ENCODE assay signal across 29 cellular contexts in the genomic region with DNA sequence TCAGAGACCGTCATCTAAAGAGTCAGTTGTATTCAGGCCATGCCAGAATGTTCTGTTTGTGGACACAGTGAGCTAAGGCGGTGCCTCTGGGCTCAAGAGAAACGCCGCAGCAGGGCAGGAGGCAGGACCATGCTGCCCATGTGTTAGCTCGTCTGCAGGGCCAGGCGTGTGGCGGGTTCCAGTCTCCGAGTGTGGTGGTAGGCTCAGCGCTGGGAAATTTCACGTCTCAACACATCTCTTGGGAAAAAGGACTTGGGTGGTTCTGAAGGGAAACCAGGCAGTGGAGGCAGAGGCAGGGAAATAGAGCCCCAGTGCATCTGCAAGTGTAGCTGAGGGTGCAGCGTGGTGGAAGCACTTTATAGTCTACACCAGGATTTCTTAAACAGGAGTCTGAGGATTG. TPM values are rescaled to one million over a fixed set of nuclear protein-coding genes. Genes with fewer than 3 reads are reported as not detected.
A peak's percentile ranks its signal among the peaks of the same experiment; 100 is the strongest.
DNase-seq lines count a peak whose midpoint lies in the region; ATAC-seq and TF ChIP-seq lines count a peak whose summit lies in the region.
"Had no signal": no experiment of that assay in that cellular context is flagged by ENCODE, and none has a peak within 500 bp of the region (broad histone marks: within the 10 kb centered on the region; RNA-seq: fewer than 3 reads in every experiment).

No MANE protein-coding gene starts in this region.

- no peak overlapping the region for H3K27ac ChIP-seq in GM23338 (ENCODE audit: low read depth)
- H3K27ac ChIP-seq: 22Rv1, esophagus muscularis mucosa, left lung, psoas muscle, upper lobe of left lung had no signal

- H3K9me2 ChIP-seq in GM23338 (ENCODE audit: insufficient read depth) = no peaks in the 10 kb centered on the region

- H3K27me3 Mint-ChIP-seq in GM23338 (ENCODE audit: insufficient read depth, low read depth, poor library complexity) = peaks cover 5% of the 10 kb centered on the region
- no peaks in the 10 kb centered on the region for H3K27me3 Mint-ChIP-seq in activated naive CD8-positive, alpha-beta T cell treated with anti-CD3 and anti-CD28 coated beads, Interleukin-2, amount 50 U/mL, for 24 hours
- H3K27me3 Mint-ChIP-seq in natural killer cell treated with Interleukin-12 subunit alpha and Interleukin-12 subunit beta and Interleukin-15 and Interleukin-18, amount 100 ng/mL, for 72 hours = no peaks in the 10 kb centered on the region
- H3K27me3 Mint-ChIP-seq: dendritic cell treated with granulocyte-macrophage colony-stimulating factor and Interleukin-4, amounts not matched to agents 40 ng/mL and 50 ng/mL, for 4 days had no signal

- H3K4me3 ChIP-seq in GM23338 = no peak overlapping the region
- H3K4me3 ChIP-seq: esophagus muscularis mucosa, left lung, psoas muscle, upper lobe of left lung had no signal

- H3K79me2 ChIP-seq in GM23338 (replicated peaks; ENCODE audit: insufficient read depth) = no peaks in the 10 kb centered on the region

- no peaks in the 10 kb centered on the region for H3F3A ChIP-seq in GM23338 (replicated peaks; ENCODE audit: low read depth)

- peak overlapping the region; percentile 56; the same call in 1 of the 2 replicates for H2AFZ ChIP-seq in GM23338

- peaks cover 23% of the 10 kb centered on the region; the same call in 2 of the 3 replicates for H3K4me1 Mint-ChIP-seq in GM23338
- peaks cover 99% of the 10 kb centered on the region for H3K4me1 Mint-ChIP-seq in activated naive CD8-positive, alpha-beta T cell treated with anti-CD3 and anti-CD28 coated beads, Interleukin-2, amount 50 U/mL, for 24 hours
- H3K4me1 Mint-ChIP-seq in natural killer cell treated with Interleukin-12 subunit alpha and Interleukin-12 subunit beta and Interleukin-15 and Interleukin-18, amount 100 ng/mL, for 72 hours (ENCODE audit: low read depth in 2 of 2) = peaks cover 66% of the 10 kb centered on the region in 2 donors

- H3K36me3 ChIP-seq in GM23338 (ENCODE audit: insufficient read depth) = no peaks in the 10 kb centered on the region; the same call in 1 of the 2 replicates
- H3K36me3 ChIP-seq: esophagus muscularis mucosa, left lung, upper lobe of left lung had no signal

- ATAC-seq in GM23338 (no peak), GM21423 (IDR thresholded peaks at IDR 0.05; ENCODE audit: unreplicated experiment) (no peak), HG03521 (IDR thresholded peaks at IDR 0.05; ENCODE audit: unreplicated experiment) (no peak), GM21786 (IDR thresholded peaks at IDR 0.05; ENCODE audit: unreplicated experiment) (no peak)
- ATAC-seq in activated naive CD8-positive, alpha-beta T cell treated with anti-CD3 and anti-CD28 coated beads, Interleukin-2, amount 50 U/mL, for 24 hours = no peak
- no peak for ATAC-seq in natural killer cell treated with Interleukin-12 subunit alpha and Interleukin-12 subunit beta and Interleukin-15 and Interleukin-18, amount 100 ng/mL, for 72 hours
- ATAC-seq: left lung, psoas muscle, WTC11 had no signal

- 0 out of 2 replicates have a peak, but pooled peaks cover 5% of the 10 kb centered on the region for H3K4me1 ChIP-seq in GM23338 (ENCODE audit: insufficient read depth)
- H3K4me1 ChIP-seq: psoas muscle had no signal

- no peak overlapping the region for H3K4me2 ChIP-seq in GM23338

- no peaks in the 10 kb centered on the region for H3K27me3 ChIP-seq in GM23338 (ENCODE audit: insufficient read depth)
- H3K27me3 ChIP-seq: upper lobe of left lung had no signal

- H3K4me3 Mint-ChIP-seq in GM23338 = no peak overlapping the region
- H3K4me3 Mint-ChIP-seq in activated naive CD8-positive, alpha-beta T cell treated with anti-CD3 and anti-CD28 coated beads, Interleukin-2, amount 50 U/mL, for 24 hours = no peak overlapping the region
- no peak overlapping the region for H3K4me3 Mint-ChIP-seq in natural killer cell treated with Interleukin-12 subunit alpha and Interleukin-12 subunit beta and Interleukin-15 and Interleukin-18, amount 100 ng/mL, for 72 hours
- H3K4me3 Mint-ChIP-seq: dendritic cell treated with granulocyte-macrophage colony-stimulating factor and Interleukin-4, amounts not matched to agents 40 ng/mL and 50 ng/mL, for 4 days; WTC11 had no signal

- H3K36me3 Mint-ChIP-seq in GM23338 (ENCODE audit: low read depth) = no peaks in the 10 kb centered on the region
- no peaks in the 10 kb centered on the region for H3K36me3 Mint-ChIP-seq in activated naive CD8-positive, alpha-beta T cell treated with anti-CD3 and anti-CD28 coated beads, Interleukin-2, amount 50 U/mL, for 24 hours (ENCODE audit: low read depth)
- H3K36me3 Mint-ChIP-seq in natural killer cell treated with Interleukin-12 subunit alpha and Interleukin-12 subunit beta and Interleukin-15 and Interleukin-18, amount 100 ng/mL, for 72 hours = no peaks in the 10 kb centered on the region
- H3K36me3 Mint-ChIP-seq: WTC11 had no signal

- DNase-seq in DMS153 treated with DMSO at 0.1 percent for 48 hours (lab: John Stamatoyannopoulos, UW; ENCODE audit: unreplicated experiment) (peak; percentile 5), DMS153 (lab: John Stamatoyannopoulos, UW) (no peak), GM23338 (ENCODE audit: low spot score) (no peak)
- DNase-seq in activated naive CD8-positive, alpha-beta T cell treated with anti-CD3 and anti-CD28 coated beads, Interleukin-2, amount 50 U/mL, for 24 hours = no peak
- DNase-seq in natural killer cell treated with Interleukin-12 subunit alpha and Interleukin-12 subunit beta and Interleukin-15 and Interleukin-18, amount 100 ng/mL, for 72 hours (ENCODE audit: low spot score) = no peak
- DNase-seq: activated effector memory CD4-positive, alpha-beta T cell treated with Interleukin-2 at 50 U/mL for 16 hours; activated T-cell treated with anti-CD3 and anti-CD28 coated beads for 4 hours; foreskin fibroblast; islet precursor cell; KBM-7; left lung; mesendoderm; NCI-H1092 treated with DMSO at 0.1 percent for 48 hours; NCI-H1694 treated with DMSO at 0.1 percent for 48 hours; NCI-H510A treated with DMSO at 0.1 percent for 48 hours; nucleus accumbens; psoas muscle; stimulated activated CD4-positive, alpha-beta T cell treated with anti-CD3 and anti-CD28 coated beads, Interleukin-4, amount 100 ng/mL, for 24 hours; T-helper 1 cell; upper lobe of left lung had no signal

- no peaks in the 10 kb centered on the region for H3K9me3 Mint-ChIP-seq in GM23338
- no peaks in the 10 kb centered on the region for H3K9me3 Mint-ChIP-seq in activated naive CD8-positive, alpha-beta T cell treated with anti-CD3 and anti-CD28 coated beads, Interleukin-2, amount 50 U/mL, for 24 hours
- H3K9me3 Mint-ChIP-seq in natural killer cell treated with Interleukin-12 subunit alpha and Interleukin-12 subunit beta and Interleukin-15 and Interleukin-18, amount 100 ng/mL, for 72 hours = no peaks in the 10 kb centered on the region
- H3K9me3 Mint-ChIP-seq: dendritic cell treated with granulocyte-macrophage colony-stimulating factor and Interleukin-4, amounts not matched to agents 40 ng/mL and 50 ng/mL, for 4 days; WTC11 had no signal

- H4K20me1 ChIP-seq in GM23338 (replicated peaks; ENCODE audit: insufficient read depth) = no peaks in the 10 kb centered on the region

- TF ChIP-seq CTCF in GM23338 (conservative IDR thresholded peaks at IDR 0.05; ENCODE audit: low read depth in 2 of 2) = no peak

- H3K27ac Mint-ChIP-seq in GM23338 = no peak overlapping the region
- H3K27ac Mint-ChIP-seq in activated naive CD8-positive, alpha-beta T cell treated with anti-CD3 and anti-CD28 coated beads, Interleukin-2, amount 50 U/mL, for 24 hours = peak overlapping the region; percentile 11
- peak overlapping the region; percentile 45 to 92 for H3K27ac Mint-ChIP-seq in natural killer cell treated with Interleukin-12 subunit alpha and Interleukin-12 subunit beta and Interleukin-15 and Interleukin-18, amount 100 ng/mL, for 72 hours
- H3K27ac Mint-ChIP-seq: dendritic cell treated with granulocyte-macrophage colony-stimulating factor and Interleukin-4, amounts not matched to agents 40 ng/mL and 50 ng/mL, for 4 days; WTC11 had no signal

TF ChIP-seq in GM23338, 12 proteins besides CTCF, POLR2A, EP300 and RAD21 (continues in another document):
- TF ChIP-seq CREB1 (CRISPR knock-in tag; IDR thresholded peaks at IDR 0.05; ENCODE audit: low read depth) (no peak), STAT1 (IDR thresholded peaks at IDR 0.05; ENCODE audit: unreplicated experiment) (no peak), ZNF114 (CRISPR knock-in tag; IDR thresholded peaks at IDR 0.05) (no peak), EZH2 (IDR thresholded peaks at IDR 0.05; ENCODE audit: low read depth, unreplicated experiment) (no peak), EZH2phosphoT487 (IDR thresholded peaks at IDR 0.05; ENCODE audit: unreplicated experiment) (no peak), NANOG (IDR thresholded peaks at IDR 0.05; ENCODE audit: borderline replicate concordance) (no peak)
- TF ChIP-seq, protein P1, sequence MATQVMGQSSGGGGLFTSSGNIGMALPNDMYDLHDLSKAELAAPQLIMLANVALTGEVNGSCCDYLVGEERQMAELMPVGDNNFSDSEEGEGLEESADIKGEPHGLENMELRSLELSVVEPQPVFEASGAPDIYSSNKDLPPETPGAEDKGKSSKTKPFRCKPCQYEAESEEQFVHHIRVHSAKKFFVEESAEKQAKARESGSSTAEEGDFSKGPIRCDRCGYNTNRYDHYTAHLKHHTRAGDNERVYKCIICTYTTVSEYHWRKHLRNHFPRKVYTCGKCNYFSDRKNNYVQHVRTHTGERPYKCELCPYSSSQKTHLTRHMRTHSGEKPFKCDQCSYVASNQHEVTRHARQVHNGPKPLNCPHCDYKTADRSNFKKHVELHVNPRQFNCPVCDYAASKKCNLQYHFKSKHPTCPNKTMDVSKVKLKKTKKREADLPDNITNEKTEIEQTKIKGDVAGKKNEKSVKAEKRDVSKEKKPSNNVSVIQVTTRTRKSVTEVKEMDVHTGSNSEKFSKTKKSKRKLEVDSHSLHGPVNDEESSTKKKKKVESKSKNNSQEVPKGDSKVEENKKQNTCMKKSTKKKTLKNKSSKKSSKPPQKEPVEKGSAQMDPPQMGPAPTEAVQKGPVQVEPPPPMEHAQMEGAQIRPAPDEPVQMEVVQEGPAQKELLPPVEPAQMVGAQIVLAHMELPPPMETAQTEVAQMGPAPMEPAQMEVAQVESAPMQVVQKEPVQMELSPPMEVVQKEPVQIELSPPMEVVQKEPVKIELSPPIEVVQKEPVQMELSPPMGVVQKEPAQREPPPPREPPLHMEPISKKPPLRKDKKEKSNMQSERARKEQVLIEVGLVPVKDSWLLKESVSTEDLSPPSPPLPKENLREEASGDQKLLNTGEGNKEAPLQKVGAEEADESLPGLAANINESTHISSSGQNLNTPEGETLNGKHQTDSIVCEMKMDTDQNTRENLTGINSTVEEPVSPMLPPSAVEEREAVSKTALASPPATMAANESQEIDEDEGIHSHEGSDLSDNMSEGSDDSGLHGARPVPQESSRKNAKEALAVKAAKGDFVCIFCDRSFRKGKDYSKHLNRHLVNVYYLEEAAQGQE (IDR thresholded peaks at IDR 0.05; ENCODE audit: unreplicated experiment) = no peak

RNA-seq across cellular contexts. Expression of a gene that starts 56.9 kb away (rescaled TPM):
- total RNA-seq in GM23338 (2014; rRNA removed; shearing (Covaris generic)) = 0.43 TPM in 1 of 2 replicates, not detected in the other
- polyA plus RNA-seq in GM23338 (2016; fragmentation: Nextera tagmentation; extraction: Ambion mirVana) = not detected in 2 replicates
- 10 to 100 TPM; 39.6 to 46.8 TPM for total RNA-seq in natural killer cell treated with Interleukin-12 subunit alpha and Interleukin-12 subunit beta and Interleukin-15 and Interleukin-18, amount 100 ng/mL, for 72 hours
- total RNA-seq: H4, MCF 10A had no signal

Comparison
In these comparisons a context has a peak if more than half of its experiments do, and no peak if none do; other contexts are left out.
1. RNA of a gene that starts 56.9 kb away (total RNA-seq): 39.6 to 46.8 TPM in natural killer cell treated with Interleukin-12 subunit alpha and Interleukin-12 subunit beta and Interleukin-15 and Interleukin-18, amount 100 ng/mL, for 72 hours; 0.43 TPM in GM23338; every median in the first group is over 10 times any median in the second.